In genomic region chr15:77581896-77582569, GRCh38 we compare ENCODE assay signal across 20 cellular contexts. TPM values are rescaled to one million over a fixed set of nuclear protein-coding genes. Genes with fewer than 3 reads are reported as not detected.
"Had no signal": no experiment of that assay in that cellular context is flagged by ENCODE, and none has a peak within 500 bp of the region (broad histone marks: within the 10 kb centered on the region; RNA-seq: fewer than 3 reads in every experiment).

No MANE protein-coding gene starts in this region.

- H3K27me3 ChIP-seq: gastrocnemius medialis, sigmoid colon had no signal

- H3K9ac ChIP-seq: parathyroid adenoma had no signal

- H3K4me1 ChIP-seq: gastrocnemius medialis, parathyroid adenoma had no signal

- ATAC-seq: esophagus mucosa, natural killer cell had no signal

- H3K79me2 ChIP-seq: parathyroid adenoma had no signal

- H3K36me3 ChIP-seq: gastrocnemius medialis, sigmoid colon, stomach, thoracic aorta had no signal

- H3K27ac ChIP-seq: gastrocnemius medialis, parathyroid adenoma, sigmoid colon, skin epidermis, stomach, thoracic aorta had no signal

- FAIRE-seq: endometrium, urothelium cell line had no signal

- H3K9me3 ChIP-seq: gastrocnemius medialis, sigmoid colon, stomach, thoracic aorta had no signal

- DNase-seq: central memory CD4-positive, alpha-beta T cell; effector memory CD4-positive, alpha-beta T cell; mesendoderm; natural killer cell; sigmoid colon; stimulated activated CD4-positive, alpha-beta T cell treated with anti-CD3 and anti-CD28 coated beads, Interleukin-2, amount 100 ng/mL, for 24 hours; stimulated activated CD4-positive, alpha-beta T cell treated with anti-CD3 and anti-CD28 coated beads, Interleukin-4, amount 100 ng/mL, for 4 hours; stimulated activated naive CD4-positive, alpha-beta T cell had no signal

- H3K4me3 ChIP-seq: gastrocnemius medialis, sigmoid colon, skin epidermis, stomach, thoracic aorta had no signal

- H2AFZ ChIP-seq: parathyroid adenoma had no signal

RNA-seq across cellular contexts. Expression of gene LINGO1, which starts 50.7 kb away (rescaled TPM):
- total RNA-seq: fibroblast of lung, mononuclear cell, myocyte, natural killer cell, pulmonary artery endothelial cell had no signal
